ENCODE assay signal across 8 cellular contexts in the genomic region with DNA sequence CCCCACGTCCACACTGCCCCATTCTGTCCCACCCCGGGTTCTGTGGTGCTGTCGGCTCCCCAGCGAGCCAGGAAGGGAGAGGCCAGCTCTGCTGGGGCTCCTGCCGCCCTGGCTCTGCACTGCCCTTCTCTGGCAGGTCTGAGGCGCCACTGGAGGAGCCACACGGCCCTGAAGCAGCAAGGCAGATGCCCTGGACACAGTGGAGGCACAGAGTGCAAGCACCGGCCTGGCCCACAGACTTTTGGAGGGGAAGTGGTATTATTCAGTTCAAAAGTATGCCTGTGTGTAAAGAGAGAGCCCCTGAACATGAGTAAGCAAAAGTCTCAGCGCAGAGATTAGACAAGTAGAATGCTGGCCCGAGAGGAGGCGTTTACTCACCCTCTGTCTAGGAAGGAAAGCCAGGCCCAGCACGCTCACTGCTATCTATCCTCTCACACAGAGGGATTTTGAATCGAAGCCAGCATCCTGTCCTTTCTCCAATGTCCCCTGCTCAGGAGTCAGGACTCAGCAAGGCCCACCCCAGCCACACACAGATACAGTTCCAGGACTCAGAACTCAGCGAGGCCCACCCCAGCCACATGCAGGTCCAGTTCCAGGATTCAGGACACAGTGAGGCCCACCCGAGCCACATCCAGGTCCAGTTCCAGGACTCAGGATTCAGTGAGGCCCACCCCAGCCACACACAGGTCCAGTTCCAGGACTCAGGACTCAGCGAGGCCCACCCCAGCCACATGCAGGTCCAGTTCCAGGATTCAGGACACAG.
DNase-seq lines count a peak whose midpoint lies in the region; ATAC-seq and TF ChIP-seq lines count a peak whose summit lies in the region.

No MANE protein-coding gene starts in this region.

- no peak for TF ChIP-seq CTCF in retinal pigment epithelial cell (conservative IDR thresholded peaks at IDR 0.05; ENCODE audit: low read depth, low read length)

- no peak for ATAC-seq in GM18867 (IDR thresholded peaks at IDR 0.05; ENCODE audit: unreplicated experiment)

- DNase-seq in ELF-1 (ENCODE audit: low read depth, low spot score) (peak; percentile 64), SW 1271 (lab: John Stamatoyannopoulos, UW) (peak; percentile 89 to 96), fibroblast of the conjunctiva (ENCODE audit: low read depth) (peak; percentile 88), retinal pigment epithelial cell (ENCODE audit: low read depth) (peak; percentile 92), NCI-H1436 treated with DMSO at 0.1 percent for 48 hours (lab: John Stamatoyannopoulos, UW) (no peak), NCI-H146 treated with DMSO at 0.1 percent for 48 hours (lab: John Stamatoyannopoulos, UW; ENCODE audit: unreplicated experiment) (no peak)
- DNase-seq in activated CD4-positive, alpha-beta T cell treated with anti-CD3 and anti-CD28 coated beads for 48 hours = no peak

- H3K4me3 ChIP-seq in retinal pigment epithelial cell (ENCODE audit: low read length) = no peak overlapping the region

Comparison
In these comparisons a context has a peak if more than half of its experiments do, and no peak if none do; other contexts are left out.
1. DNase-seq: peak in ELF-1 (single experiment), SW 1271 (2 of 2), fibroblast of the conjunctiva (single experiment) and retinal pigment epithelial cell (single experiment); none in NCI-H1436 treated with DMSO at 0.1 percent for 48 hours (single experiment), NCI-H146 treated with DMSO at 0.1 percent for 48 hours (single experiment) and activated CD4-positive, alpha-beta T cell treated with anti-CD3 and anti-CD28 coated beads for 48 hours (single experiment).